ENCODE assay signal across 7 cellular contexts in the genomic region with DNA sequence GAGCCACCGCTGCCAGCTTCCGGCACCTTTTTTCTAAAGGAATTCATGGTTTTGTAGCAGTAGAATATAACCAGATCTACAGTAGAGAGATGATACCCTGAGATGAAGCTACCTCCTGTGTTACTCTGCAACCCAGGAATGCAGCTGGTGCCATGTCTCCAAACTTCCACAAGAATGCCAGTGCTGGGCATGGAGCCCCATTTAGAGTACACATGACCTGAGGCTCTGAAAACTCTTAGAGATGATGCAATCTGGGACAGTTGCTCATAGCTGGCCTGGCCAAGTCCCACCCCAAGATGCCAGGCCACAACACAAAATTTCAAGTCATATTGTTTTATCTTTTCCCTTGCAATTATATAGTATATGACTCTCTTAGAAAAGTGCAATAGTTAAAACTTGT. TPM values are rescaled to one million over a fixed set of nuclear protein-coding genes. Genes with fewer than 3 reads are reported as not detected.
"Had no signal": no experiment of that assay in that cellular context is flagged by ENCODE, and none has a peak within 500 bp of the region (broad histone marks: within the 10 kb centered on the region; RNA-seq: fewer than 3 reads in every experiment).

No MANE protein-coding gene starts in this region.

RNA-seq across cellular contexts. Expression of a gene that starts 14.5 kb away (rescaled TPM):
- total RNA-seq: MCF 10A had no signal

RNA-seq across cellular contexts. Expression of a gene that starts 18.5 kb away (rescaled TPM):
- total RNA-seq: activated CD8-positive, alpha-beta T cell treated with anti-CD3 and anti-CD28 coated beads for 36 hours; activated naive CD8-positive, alpha-beta T cell treated with anti-CD3 and anti-CD28 coated beads for 36 hours; activated T-helper 2 cell treated with anti-CD3 and anti-CD28 coated beads, Interferon-gamma antibody, Interleukin-2, Interleukin-4, amounts not matched to agents 10 μg/mL and 5 μg/mL and 100 μg/mL, durations not matched to agents 14 hours and 24 hours and 36 hours; SJSA1 had no signal

RNA-seq across cellular contexts. Expression of a gene that starts 35.1 kb away (rescaled TPM):
- total RNA-seq: activated CD8-positive, alpha-beta T cell treated with anti-CD3 and anti-CD28 coated beads for 36 hours; activated naive CD8-positive, alpha-beta T cell treated with anti-CD3 and anti-CD28 coated beads for 36 hours; activated T-cell treated with anti-CD3 and anti-CD28 coated beads, Interleukin-2, amount 50 U/mL, for 72 hours; activated T-helper 2 cell treated with anti-CD3 and anti-CD28 coated beads, Interferon-gamma antibody, Interleukin-2, Interleukin-4, amounts not matched to agents 10 μg/mL and 5 μg/mL and 100 μg/mL, durations not matched to agents 14 hours and 24 hours and 36 hours; MCF 10A; PC-9; SJSA1 had no signal
